Comparison of ENCODE assay signal across 14 cellular contexts in the genomic region with DNA sequence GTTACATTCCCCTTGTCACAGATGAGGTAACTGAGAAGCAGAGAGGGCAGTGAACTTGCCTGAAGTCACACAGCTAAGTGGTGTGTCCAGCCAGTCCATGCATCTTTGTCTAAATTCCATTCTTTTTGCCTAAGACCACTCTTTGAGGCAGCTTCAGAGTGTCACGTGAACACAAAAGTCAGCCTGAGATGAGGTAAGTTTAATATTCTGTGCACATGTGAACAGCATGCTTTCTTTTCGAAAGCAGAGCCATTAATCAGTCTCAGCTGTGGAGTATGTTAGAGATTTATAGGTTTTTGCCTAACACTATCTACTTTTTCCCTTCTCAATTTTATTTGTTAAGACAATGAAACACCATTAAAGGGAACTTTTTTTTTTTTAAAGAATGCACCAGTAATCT. TPM values are rescaled to one million over a fixed set of nuclear protein-coding genes. Genes with fewer than 3 reads are reported as not detected.
DNase-seq lines count a peak whose midpoint lies in the region; ATAC-seq and TF ChIP-seq lines count a peak whose summit lies in the region.
"Had no signal": no experiment of that assay in that cellular context is flagged by ENCODE, and none has a peak within 500 bp of the region (broad histone marks: within the 10 kb centered on the region; RNA-seq: fewer than 3 reads in every experiment).

No MANE protein-coding gene starts in this region.

- no peak overlapping the region for H3K4me3 ChIP-seq in mammary epithelial cell (replicated peaks in 1 of 3; ENCODE audit: insufficient read depth in 1 of 3, low read depth in 2 of 3, low read length in 3 of 3)
- H3K4me3 ChIP-seq in upper lobe of left lung, result no peak overlapping the region

- H3K4me1 ChIP-seq in mammary epithelial cell (ENCODE audit: insufficient read depth, low read length), result peaks cover 24% of the 10 kb centered on the region
- H3K4me1 ChIP-seq in upper lobe of left lung, result peaks cover 22 to 46% (median 30%) of the 10 kb centered on the region in 4 donors
- H3K4me1 ChIP-seq: parathyroid adenoma had no signal

- peaks cover 62% of the 10 kb centered on the region for H3K4me1 Mint-ChIP-seq in MCF 10A (ENCODE audit: insufficient read depth, unreplicated experiment)
- peaks cover 57% of the 10 kb centered on the region for H3K4me1 Mint-ChIP-seq in dendritic cell treated with granulocyte-macrophage colony-stimulating factor and Interleukin-4, amounts not matched to agents 40 ng/mL and 50 ng/mL, for 4 days (ENCODE audit: low read depth)
- peaks cover 63% of the 10 kb centered on the region for H3K4me1 Mint-ChIP-seq in nephron

- no peak overlapping the region for H2AFZ ChIP-seq in mammary epithelial cell (ENCODE audit: low read depth, low read length)
- H2AFZ ChIP-seq: parathyroid adenoma had no signal

- no peak for TF ChIP-seq POLR2A in upper lobe of left lung (IDR thresholded peaks at IDR 0.05)

- H3K9me3 ChIP-seq in mammary epithelial cell (replicated peaks; ENCODE audit: insufficient read depth, low read length), result no peaks in the 10 kb centered on the region
- no peaks in the 10 kb centered on the region for H3K9me3 ChIP-seq in upper lobe of left lung

- no peak overlapping the region for H3K27ac ChIP-seq in mammary epithelial cell (ENCODE audit: insufficient read depth, low read depth, low read length)
- peak overlapping the region; percentile 57 to 86 (median 68) for H3K27ac ChIP-seq in upper lobe of left lung
- H3K27ac ChIP-seq: parathyroid adenoma had no signal

- H3K9ac ChIP-seq in mammary epithelial cell (ENCODE audit: insufficient read depth, low read length), result no peak overlapping the region
- H3K9ac ChIP-seq: parathyroid adenoma had no signal

- DNase-seq in MCF 10A (ENCODE audit: unreplicated experiment) (no peak), mammary epithelial cell (no peak), upper lobe of left lung (no peak), omental fat pad (ENCODE audit: low spot score) (no peak), amniotic stem cell (lab: John Stamatoyannopoulos, UW) (no peak)
- DNase-seq: activated CD4-positive, alpha-beta T cell treated with anti-CD3 and anti-CD28 coated beads for 4 hours; NCI-H2081; stimulated activated CD4-positive, alpha-beta T cell treated with anti-CD3 and anti-CD28 coated beads, Interleukin-4, amount 100 ng/mL, for 24 hours; T-helper 1 cell had no signal

- H3K36me3 ChIP-seq in mammary epithelial cell (ENCODE audit: insufficient read depth, low read length) (no peaks in the 10 kb centered on the region), upper lobe of left lung (no peaks in the 10 kb centered on the region)

- H3K27ac Mint-ChIP-seq in MCF 10A (ENCODE audit: low read depth, unreplicated experiment), result peak overlapping the region; percentile 75
- peak overlapping the region; percentile 92 for H3K27ac Mint-ChIP-seq in dendritic cell treated with granulocyte-macrophage colony-stimulating factor and Interleukin-4, amounts not matched to agents 40 ng/mL and 50 ng/mL, for 4 days
- peak overlapping the region; percentile 81 to 91 (median 89) for H3K27ac Mint-ChIP-seq in nephron
- H3K27ac Mint-ChIP-seq: activated T-helper 2 cell treated with anti-CD3 and anti-CD28 coated beads, Interferon-gamma antibody, Interleukin-2, Interleukin-4, amounts not matched to agents 10 μg/mL and 5 μg/mL and 100 μg/mL, durations not matched to agents 14 hours and 24 hours and 36 hours had no signal

- BruUV-seq in MCF 10A (replicated peaks; lab: Mats Ljungman, UMichigan) (no TSS peak), mammary epithelial cell (replicated peaks; lab: Mats Ljungman, UMichigan) (no TSS peak)

- H3K79me2 ChIP-seq in mammary epithelial cell (ENCODE audit: insufficient read depth, low read length), result no peaks in the 10 kb centered on the region
- H3K79me2 ChIP-seq: parathyroid adenoma had no signal

- TF ChIP-seq EP300 in upper lobe of left lung (IDR thresholded peaks at IDR 0.05), result no peak

- H3K27me3 Mint-ChIP-seq in MCF 10A (ENCODE audit: insufficient read depth, unreplicated experiment) (no peaks in the 10 kb centered on the region), nephron (ENCODE audit: low read depth) (no peaks in the 10 kb centered on the region)
- H3K27me3 Mint-ChIP-seq in dendritic cell treated with granulocyte-macrophage colony-stimulating factor and Interleukin-4, amounts not matched to agents 40 ng/mL and 50 ng/mL, for 4 days, result peaks cover 23% of the 10 kb centered on the region

- H3K9me3 Mint-ChIP-seq in MCF 10A (ENCODE audit: unreplicated experiment) (no peaks in the 10 kb centered on the region), nephron (no peaks in the 10 kb centered on the region)
- H3K9me3 Mint-ChIP-seq in dendritic cell treated with granulocyte-macrophage colony-stimulating factor and Interleukin-4, amounts not matched to agents 40 ng/mL and 50 ng/mL, for 4 days, result no peaks in the 10 kb centered on the region
- H3K9me3 Mint-ChIP-seq: activated T-helper 2 cell treated with anti-CD3 and anti-CD28 coated beads, Interferon-gamma antibody, Interleukin-2, Interleukin-4, amounts not matched to agents 10 μg/mL and 5 μg/mL and 100 μg/mL, durations not matched to agents 14 hours and 24 hours and 36 hours had no signal

- no peaks in the 10 kb centered on the region for H4K20me1 ChIP-seq in mammary epithelial cell (ENCODE audit: insufficient read depth, low read length)

- in situ Hi-C loops in mammary epithelial cell (cut with MboI; ENCODE audit: low sequenced_read_pairs in 2 of 2), result no loop called here

- peaks cover 27% of the 10 kb centered on the region for H3K36me3 Mint-ChIP-seq in MCF 10A (ENCODE audit: insufficient read depth, unreplicated experiment)
- no peaks in the 10 kb centered on the region for H3K36me3 Mint-ChIP-seq in dendritic cell treated with granulocyte-macrophage colony-stimulating factor and Interleukin-4, amounts not matched to agents 40 ng/mL and 50 ng/mL, for 4 days (ENCODE audit: low read depth)
- H3K36me3 Mint-ChIP-seq in nephron (ENCODE audit: low read depth), result peaks cover 30% of the 10 kb centered on the region

- TF ChIP-seq CTCF in MCF 10A (IDR thresholded peaks at IDR 0.05; ENCODE audit: unreplicated experiment), result no peak
- no peak for TF ChIP-seq CTCF in mammary epithelial cell (conservative IDR thresholded peaks at IDR 0.05 in 1 of 2, IDR thresholded peaks at IDR 0.05 in 1 of 2; ENCODE audit: extremely low read depth in 1 of 2, insufficient read depth in 1 of 2, low read depth in 1 of 2, low read length in 2 of 2)
- no peak for TF ChIP-seq CTCF in nephron (IDR thresholded peaks at IDR 0.05; ENCODE audit: unreplicated experiment in 3 of 3)
- no peak for TF ChIP-seq CTCF in upper lobe of left lung (IDR thresholded peaks at IDR 0.05)
- TF ChIP-seq CTCF in omental fat pad (IDR thresholded peaks at IDR 0.05), result no peak

- H3K4me2 ChIP-seq in mammary epithelial cell (ENCODE audit: insufficient read depth, low read depth, low read length), result no peak overlapping the region

- H3K27me3 ChIP-seq in mammary epithelial cell (ENCODE audit: insufficient read depth, low read length) (no peaks in the 10 kb centered on the region), upper lobe of left lung (no peaks in the 10 kb centered on the region)

- POLR2A ChIA-PET in MCF 10A (lab: Yijun Ruan, JAX), result interaction anchor here (1.6 to 13.6 kb wide), 3 partner anchors 9 to 128 kb away, joined by 6 to 305 read pairs (median 110); partner anchors contain the start of gene UBTD2

- ATAC-seq in upper lobe of left lung (ENCODE audit: low FRiP score in 2 of 2) (peak in 1 of 2 donors; percentile 3), HG03097 (IDR thresholded peaks at IDR 0.05; ENCODE audit: low FRiP score, unreplicated experiment) (no peak), omental fat pad (ENCODE audit: low FRiP score) (no peak)

- CTCF ChIA-PET in MCF 10A (lab: Yijun Ruan, JAX) (interaction anchor here (0.6 to 7.8 kb wide), 5 partner anchors 35 to 1574 kb away, joined by 3 to 73 read pairs (median 4); no protein-coding TSS in a partner anchor), mammary epithelial cell (lab: Charles Lee; ENCODE audit: low non-redundant PET) (no interaction called here)

- 100% methylated on average over 2 of the region's 2 CpGs for WGBS in mammary epithelial cell (ENCODE audit: low coverage, missing lambda C conversion rate)
- 38 to 49% methylated on average over 2 of the region's 2 CpGs for WGBS in upper lobe of left lung, 2 donors

- intact Hi-C loops in MCF 10A (cut with micrococcal nuclease), result no loop called here
- intact Hi-C loops in mammary epithelial cell (cut with micrococcal nuclease), result no loop called here
- intact Hi-C loops in dendritic cell treated with granulocyte-macrophage colony-stimulating factor and Interleukin-4, amounts not matched to agents 40 ng/mL and 50 ng/mL, for 4 days (cut with micrococcal nuclease), result loop anchor here (5.0 kb wide), 1 partner anchor 41 kb away; the partner anchor contains the start of gene SH3PXD2B

- no peak overlapping the region for H3K4me3 Mint-ChIP-seq in MCF 10A (ENCODE audit: unreplicated experiment)
- H3K4me3 Mint-ChIP-seq in dendritic cell treated with granulocyte-macrophage colony-stimulating factor and Interleukin-4, amounts not matched to agents 40 ng/mL and 50 ng/mL, for 4 days, result no peak overlapping the region
- H3K4me3 Mint-ChIP-seq in nephron, result no peak overlapping the region

- dilution Hi-C loops in mammary epithelial cell (cut with HindIII; ENCODE audit: low sequenced_read_pairs), result no loop called here

RNA-seq across cellular contexts. Expression of gene SH3PXD2B, which starts 43.5 kb away (rescaled TPM):
- 34.1 and 42.3 TPM in 2 replicates for total RNA-seq in MCF 10A (2022)
- 10 to 100 TPM; 19.2 to 25.1 TPM for total RNA-seq in mammary epithelial cell
- polyA plus RNA-seq in mammary epithelial cell, result 14.1 TPM
- 33.7 TPM for polyA minus RNA-seq in mammary epithelial cell
- 10 to 100 TPM; 17.1 to 55.5 (median 43.2) TPM for total RNA-seq in upper lobe of left lung
- total RNA-seq in omental fat pad, result 10 to 100 TPM; 29.3 to 47.1 (median 44.3) TPM
